Comparison of ENCODE assay signal across 11 cellular contexts in genomic region chr15:23064156-23064555, GRCh38. TPM values are rescaled to one million over a fixed set of nuclear protein-coding genes. Genes with fewer than 3 reads are reported as not detected.
DNase-seq lines count a peak whose midpoint lies in the region; ATAC-seq, FAIRE-seq and TF ChIP-seq lines count a peak whose summit lies in the region.
"Had no signal": no experiment of that assay in that cellular context is flagged by ENCODE, and none has a peak within 500 bp of the region (broad histone marks: within the 10 kb centered on the region; RNA-seq: fewer than 3 reads in every experiment).

No MANE protein-coding gene starts in this region.

- H3K36me3 ChIP-seq in GM23338 (ENCODE audit: insufficient read depth) (no peaks in the 10 kb centered on the region), astrocyte (ENCODE audit: insufficient read depth, low read length) (no peaks in the 10 kb centered on the region)
- H3K36me3 ChIP-seq: BLaER1 treated with 17β-estradiol and CSF1 and Interleukin-3, amounts not matched to agents 10 nM and 100 nM had no signal

- H2AFZ ChIP-seq in GM23338 (peak overlapping the region; percentile 0; the same call in 1 of the 2 replicates), astrocyte (ENCODE audit: low read depth, low read length) (no peak overlapping the region)

- H3K4me1 Mint-ChIP-seq in GM23338: peaks cover 9% of the 10 kb centered on the region
- H3K4me1 Mint-ChIP-seq in astrocyte (ENCODE audit: low read depth, unreplicated experiment): no peaks in the 10 kb centered on the region
- H3K4me1 Mint-ChIP-seq in stimulated activated effector memory CD8-positive, alpha-beta T cell treated with anti-CD3 and anti-CD28 coated beads, Interleukin-12 subunit alpha, Interleukin-12 subunit beta, amount 100 ng/mL, for 72 hours: no peaks in the 10 kb centered on the region
- H3K4me1 Mint-ChIP-seq: CD4-positive, CD25-positive, alpha-beta regulatory T cell had no signal

- H3K9me3 Mint-ChIP-seq in GM23338 (peaks cover 15% of the 10 kb centered on the region), astrocyte (ENCODE audit: unreplicated experiment) (peaks cover 4% of the 10 kb centered on the region)
- no peaks in the 10 kb centered on the region for H3K9me3 Mint-ChIP-seq in stimulated activated effector memory CD8-positive, alpha-beta T cell treated with anti-CD3 and anti-CD28 coated beads, Interleukin-12 subunit alpha, Interleukin-12 subunit beta, amount 100 ng/mL, for 72 hours

- no peak for FAIRE-seq in astrocyte (lab: Jason Lieb, UNC)
- FAIRE-seq: H54 had no signal

- no peak overlapping the region; the same call in 2 of the 3 replicates for H3K4me3 Mint-ChIP-seq in GM23338
- no peak overlapping the region for H3K4me3 Mint-ChIP-seq in astrocyte (ENCODE audit: unreplicated experiment)
- H3K4me3 Mint-ChIP-seq in stimulated activated effector memory CD8-positive, alpha-beta T cell treated with anti-CD3 and anti-CD28 coated beads, Interleukin-12 subunit alpha, Interleukin-12 subunit beta, amount 100 ng/mL, for 72 hours: no peak overlapping the region
- H3K4me3 Mint-ChIP-seq: CD4-positive, CD25-positive, alpha-beta regulatory T cell had no signal

- no peaks in the 10 kb centered on the region for H3K9me2 ChIP-seq in GM23338 (ENCODE audit: insufficient read depth)

- H3K9me3 ChIP-seq in astrocyte (ENCODE audit: insufficient read depth, low read depth, low read length): no peaks in the 10 kb centered on the region

- H3K27me3 ChIP-seq in GM23338 (ENCODE audit: insufficient read depth): no peaks in the 10 kb centered on the region
- no peaks in the 10 kb centered on the region for H3K27me3 ChIP-seq in astrocyte (ENCODE audit: insufficient read depth, low read length)
- H3K27me3 ChIP-seq: BLaER1 treated with 17β-estradiol and CSF1 and Interleukin-3, amounts not matched to agents 10 nM and 100 nM had no signal

- H3K27ac ChIP-seq in GM23338 (ENCODE audit: low read depth): no peak overlapping the region
- H3K27ac ChIP-seq in astrocyte (ENCODE audit: low read depth, low read length): no peak overlapping the region
- H3K27ac ChIP-seq: BLaER1 treated with 17β-estradiol and CSF1 and Interleukin-3, amounts not matched to agents 10 nM and 100 nM had no signal

- no peaks in the 10 kb centered on the region for H4K20me1 ChIP-seq in GM23338 (replicated peaks; ENCODE audit: insufficient read depth)
- H4K20me1 ChIP-seq in astrocyte (ENCODE audit: insufficient read depth, low read length): no peaks in the 10 kb centered on the region
- H4K20me1 ChIP-seq: BLaER1 treated with 17β-estradiol and CSF1 and Interleukin-3, amounts not matched to agents 10 nM and 100 nM had no signal

- no peaks in the 10 kb centered on the region for H3K79me2 ChIP-seq in GM23338 (replicated peaks; ENCODE audit: insufficient read depth)
- H3K79me2 ChIP-seq in astrocyte (ENCODE audit: insufficient read depth, low read length): no peaks in the 10 kb centered on the region

- H3F3A ChIP-seq in GM23338 (replicated peaks; ENCODE audit: low read depth): no peaks in the 10 kb centered on the region

- H3K4me2 ChIP-seq in GM23338 (no peak overlapping the region), astrocyte (ENCODE audit: low read length) (no peak overlapping the region)
- H3K4me2 ChIP-seq: BLaER1 treated with 17β-estradiol and CSF1 and Interleukin-3, amounts not matched to agents 10 nM and 100 nM had no signal

- no peak overlapping the region for H3K4me3 ChIP-seq in GM23338
- H3K4me3 ChIP-seq in astrocyte (ENCODE audit: insufficient read depth, low read depth, low read length): no peak overlapping the region
- H3K4me3 ChIP-seq: BLaER1 treated with 17β-estradiol and CSF1 and Interleukin-3, amounts not matched to agents 10 nM and 100 nM had no signal

- H3K4me1 ChIP-seq in GM23338 (ENCODE audit: insufficient read depth) (no peaks in the 10 kb centered on the region), astrocyte (ENCODE audit: insufficient read depth, low read length) (no peaks in the 10 kb centered on the region)

- peaks cover 7% of the 10 kb centered on the region; the same call in 2 of the 3 replicates for H3K36me3 Mint-ChIP-seq in GM23338 (ENCODE audit: low read depth)
- H3K36me3 Mint-ChIP-seq in astrocyte (ENCODE audit: low read depth, unreplicated experiment): no peaks in the 10 kb centered on the region
- H3K36me3 Mint-ChIP-seq in stimulated activated effector memory CD8-positive, alpha-beta T cell treated with anti-CD3 and anti-CD28 coated beads, Interleukin-12 subunit alpha, Interleukin-12 subunit beta, amount 100 ng/mL, for 72 hours: no peaks in the 10 kb centered on the region
- H3K36me3 Mint-ChIP-seq: CD4-positive, CD25-positive, alpha-beta regulatory T cell had no signal

- H3K27ac Mint-ChIP-seq in GM23338 (peak overlapping the region; percentile 83), astrocyte (ENCODE audit: unreplicated experiment) (peak overlapping the region; percentile 13)
- no peak overlapping the region for H3K27ac Mint-ChIP-seq in stimulated activated effector memory CD8-positive, alpha-beta T cell treated with anti-CD3 and anti-CD28 coated beads, Interleukin-12 subunit alpha, Interleukin-12 subunit beta, amount 100 ng/mL, for 72 hours
- H3K27ac Mint-ChIP-seq: CD4-positive, CD25-positive, alpha-beta regulatory T cell had no signal

- ATAC-seq in GM23338 (no peak; the same call in 2 of the 3 replicates), SK-N-SH treated with all-trans-retinoic acid at 6 μM for 48 hours (no peak)
- ATAC-seq in stimulated activated effector memory CD8-positive, alpha-beta T cell treated with anti-CD3 and anti-CD28 coated beads, Interleukin-12 subunit alpha, Interleukin-12 subunit beta, amount 100 ng/mL, for 72 hours: peak; percentile 24

- DNase-seq in GM23338 (ENCODE audit: low spot score) (no peak), astrocyte (ENCODE audit: low read depth) (no peak), islet precursor cell (peak; percentile 26), NCI-H1417 (lab: John Stamatoyannopoulos, UW) (no peak), NCI-H1417 treated with DMSO at 0.1 percent for 48 hours (lab: John Stamatoyannopoulos, UW) (no peak)
- no peak for DNase-seq in stimulated activated effector memory CD8-positive, alpha-beta T cell treated with anti-CD3 and anti-CD28 coated beads, Interleukin-12 subunit alpha, Interleukin-12 subunit beta, amount 100 ng/mL, for 72 hours (ENCODE audit: low spot score in 2 of 2)
- DNase-seq: 8988T; CD4-positive, CD25-positive, alpha-beta regulatory T cell had no signal

- TF ChIP-seq CTCF in GM23338 (conservative IDR thresholded peaks at IDR 0.05; ENCODE audit: low read depth in 2 of 2): no peak
- TF ChIP-seq CTCF in astrocyte (IDR thresholded peaks at IDR 0.05; ENCODE audit: insufficient read depth, low read depth, low read length): no peak

- H3K27me3 Mint-ChIP-seq in GM23338 (ENCODE audit: insufficient read depth, low read depth, poor library complexity): peaks cover 7% of the 10 kb centered on the region
- H3K27me3 Mint-ChIP-seq in astrocyte (ENCODE audit: low read depth, unreplicated experiment): peaks cover 3% of the 10 kb centered on the region
- H3K27me3 Mint-ChIP-seq: CD4-positive, CD25-positive, alpha-beta regulatory T cell had no signal

- no peak overlapping the region for H3K9ac ChIP-seq in astrocyte (ENCODE audit: low read length)
- H3K9ac ChIP-seq: BLaER1 treated with 17β-estradiol and CSF1 and Interleukin-3, amounts not matched to agents 10 nM and 100 nM had no signal

TF ChIP-seq in GM23338, 12 proteins besides CTCF, POLR2A, EP300 and RAD21 (continues in another document):
- TF ChIP-seq EZH2 (IDR thresholded peaks at IDR 0.05; ENCODE audit: low read depth, unreplicated experiment): no peak

TF ChIP-seq in SK-N-SH treated with all-trans-retinoic acid at 6 μM for 48 hours, 23 proteins besides CTCF, POLR2A, EP300 and RAD21 (continues in another document):
- no peak for TF ChIP-seq CSRNP3 (CRISPR knock-in tag; IDR thresholded peaks at IDR 0.05)
- TF ChIP-seq SNAI2 (CRISPR knock-in tag; IDR thresholded peaks at IDR 0.05): no peak
- TF ChIP-seq OSR1 (CRISPR knock-in tag; IDR thresholded peaks at IDR 0.05): no peak
- TF ChIP-seq ZNF70 (CRISPR knock-in tag; IDR thresholded peaks at IDR 0.05): no peak
- TF ChIP-seq CSDC2 (CRISPR knock-in tag; IDR thresholded peaks at IDR 0.05): no peak
- TF ChIP-seq ZC3H10 (CRISPR knock-in tag; IDR thresholded peaks at IDR 0.05): no peak
- TF ChIP-seq ESRRG (CRISPR knock-in tag; IDR thresholded peaks at IDR 0.05): no peak
- no peak for TF ChIP-seq TCF4 (CRISPR knock-in tag; IDR thresholded peaks at IDR 0.05; ENCODE audit: borderline replicate concordance)
- TF ChIP-seq CREB5 (CRISPR knock-in tag; IDR thresholded peaks at IDR 0.05; ENCODE audit: low read depth): no peak
- TF ChIP-seq PPARA (CRISPR knock-in tag; IDR thresholded peaks at IDR 0.05; ENCODE audit: borderline replicate concordance): no peak
- TF ChIP-seq GLIS3 (CRISPR knock-in tag; IDR thresholded peaks at IDR 0.05): no peak

RNA-seq across cellular contexts. Expression of gene TUBGCP5, which starts 24.8 kb away (rescaled TPM):
- total RNA-seq in GM23338 (2014; rRNA removed; shearing (Covaris generic)): 12.8 and 21.7 TPM in 2 replicates
- 7.7 and 12.0 TPM in 2 replicates for polyA plus RNA-seq in GM23338 (2016; fragmentation: Nextera tagmentation; extraction: Ambion mirVana)
- 13.3 and 13.8 TPM in 2 replicates for total RNA-seq in astrocyte
